16 cellular contexts compared by ENCODE assay signal in genomic region chr11:70628881-70629844, GRCh38.
DNase-seq lines count a peak whose midpoint lies in the region; ATAC-seq and TF ChIP-seq lines count a peak whose summit lies in the region.
"Had no signal": no experiment of that assay in that cellular context is flagged by ENCODE, and none has a peak within 500 bp of the region (broad histone marks: within the 10 kb centered on the region; RNA-seq: fewer than 3 reads in every experiment).

No MANE protein-coding gene starts in this region.

- intact Hi-C loops in breast epithelium (cut with DNase I; ENCODE audit: low total_unique reads) = no loop called here
- intact Hi-C loops in MCF 10A (cut with micrococcal nuclease) = no loop called here
- intact Hi-C loops in mammary epithelial cell (cut with micrococcal nuclease) = no loop called here
- intact Hi-C loops in lower lobe of right lung (cut with DNase I) = no loop called here

- H3K27ac Mint-ChIP-seq in MCF 10A (ENCODE audit: low read depth, unreplicated experiment) = no peak overlapping the region
- H3K27ac Mint-ChIP-seq: T-cell had no signal

- H3K9ac ChIP-seq in mammary epithelial cell (ENCODE audit: insufficient read depth, low read length) = no peak overlapping the region
- H3K9ac ChIP-seq in Karpas-422 (ENCODE audit: low read length) = no peak overlapping the region
- H3K9ac ChIP-seq: parathyroid adenoma had no signal

- H4K20me1 ChIP-seq in mammary epithelial cell (ENCODE audit: insufficient read depth, low read length) = no peaks in the 10 kb centered on the region
- H4K20me1 ChIP-seq in Karpas-422 (ENCODE audit: insufficient read depth, low read depth, low read length) = no peaks in the 10 kb centered on the region

- H3K79me2 ChIP-seq in mammary epithelial cell (ENCODE audit: insufficient read depth, low read length) = no peaks in the 10 kb centered on the region
- H3K79me2 ChIP-seq in Karpas-422 (ENCODE audit: low read length) = no peaks in the 10 kb centered on the region
- H3K79me2 ChIP-seq: parathyroid adenoma had no signal

- dilution Hi-C loops in mammary epithelial cell (cut with HindIII; ENCODE audit: low sequenced_read_pairs) = loop anchor here (10.0 kb wide), 3 partner anchors 84 to 176 kb away; no protein-coding TSS in a partner anchor

- ATAC-seq in lower lobe of right lung (peak; percentile 81 to 88), upper lobe of left lung (ENCODE audit: low FRiP score in 2 of 2) (peak; percentile 59 to 77)
- ATAC-seq: T-cell had no signal

- WGBS in mammary epithelial cell (ENCODE audit: low coverage, missing lambda C conversion rate) = 46% methylated on average over 22 of the region's 30 CpGs
- WGBS in upper lobe of left lung, 2 donors = 31 to 41% methylated on average over 5 to 30 of the region's 30 CpGs

- H3K27ac ChIP-seq in breast epithelium (peak overlapping the region in 1 of 2 donors; percentile 1), mammary epithelial cell (ENCODE audit: insufficient read depth, low read depth, low read length) (no peak overlapping the region), lower lobe of right lung (peak overlapping the region; percentile 56), upper lobe of left lung (peak overlapping the region; percentile 33 to 71 (median 43)), Karpas-422 (ENCODE audit: low read length) (no peak overlapping the region)
- H3K27ac ChIP-seq: ascending aorta, parathyroid adenoma had no signal

- no peaks in the 10 kb centered on the region for H3K9me3 ChIP-seq in breast epithelium
- no peaks in the 10 kb centered on the region for H3K9me3 ChIP-seq in mammary epithelial cell (replicated peaks; ENCODE audit: insufficient read depth, low read length)
- no peaks in the 10 kb centered on the region for H3K9me3 ChIP-seq in lower lobe of right lung
- H3K9me3 ChIP-seq in upper lobe of left lung = no peaks in the 10 kb centered on the region
- no peaks in the 10 kb centered on the region for H3K9me3 ChIP-seq in Karpas-422 (ENCODE audit: low read length)
- H3K9me3 ChIP-seq: ascending aorta, HAP-1 had no signal

- H3K36me3 ChIP-seq in breast epithelium (no peaks in the 10 kb centered on the region), mammary epithelial cell (ENCODE audit: insufficient read depth, low read length) (no peaks in the 10 kb centered on the region), lower lobe of right lung (no peaks in the 10 kb centered on the region), upper lobe of left lung (no peaks in the 10 kb centered on the region), Karpas-422 (ENCODE audit: insufficient read depth, low read length) (no peaks in the 10 kb centered on the region)
- H3K36me3 ChIP-seq: ascending aorta, HAP-1 had no signal

- H3K27me3 ChIP-seq in breast epithelium (no peaks in the 10 kb centered on the region), mammary epithelial cell (ENCODE audit: insufficient read depth, low read length) (no peaks in the 10 kb centered on the region), lower lobe of right lung (ENCODE audit: low read depth) (no peaks in the 10 kb centered on the region), upper lobe of left lung (no peaks in the 10 kb centered on the region), Karpas-422 (ENCODE audit: low read length) (no peaks in the 10 kb centered on the region)
- H3K27me3 ChIP-seq: ascending aorta had no signal

- H3K4me3 Mint-ChIP-seq in MCF 10A (ENCODE audit: unreplicated experiment) = no peak overlapping the region
- H3K4me3 Mint-ChIP-seq: T-cell had no signal

- no TSS peak for BruUV-seq in MCF 10A (replicated peaks; lab: Mats Ljungman, UMichigan)
- no TSS peak for BruUV-seq in mammary epithelial cell (replicated peaks; lab: Mats Ljungman, UMichigan)

- DNase-seq in breast epithelium (ENCODE audit: low spot score in 2 of 2) (peak in 1 of 2 donors; percentile 18), MCF 10A (ENCODE audit: unreplicated experiment) (no peak), mammary epithelial cell (no peak), lower lobe of right lung (peak; percentile 77), upper lobe of left lung (peak; percentile 59 to 64), NCI-H1092 treated with DMSO at 0.1 percent for 48 hours (lab: John Stamatoyannopoulos, UW) (no peak), Karpas-422 (no peak), UCSD-AML1 (lab: John Stamatoyannopoulos, UW; ENCODE audit: unreplicated experiment) (no peak)
- DNase-seq: ACHN, erythroblast, islet precursor cell, NCI-H774, T-cell had no signal

- H3K4me2 ChIP-seq in mammary epithelial cell (ENCODE audit: insufficient read depth, low read depth, low read length) (peak overlapping the region; percentile 36), Karpas-422 (ENCODE audit: low read depth, low read length, poor library complexity, severe bottlenecking) (no peak overlapping the region)

- H2AFZ ChIP-seq in mammary epithelial cell (ENCODE audit: low read depth, low read length) = peak overlapping the region; percentile 67
- H2AFZ ChIP-seq in Karpas-422 (ENCODE audit: low read length) = no peak overlapping the region
- H2AFZ ChIP-seq: parathyroid adenoma had no signal

- no peak for TF ChIP-seq POLR2A in breast epithelium (IDR thresholded peaks at IDR 0.05)
- no peak for TF ChIP-seq POLR2A in upper lobe of left lung (IDR thresholded peaks at IDR 0.05)

- no peaks in the 10 kb centered on the region for H3K36me3 Mint-ChIP-seq in MCF 10A (ENCODE audit: insufficient read depth, unreplicated experiment)
- H3K36me3 Mint-ChIP-seq: T-cell had no signal

- peak overlapping the region in 2 of 3 donors; percentile 27 to 44 for H3K4me3 ChIP-seq in breast epithelium
- peak overlapping the region in 1 of 3 experiments; percentile 23 for H3K4me3 ChIP-seq in mammary epithelial cell (replicated peaks in 1 of 3; ENCODE audit: insufficient read depth in 1 of 3, low read depth in 2 of 3, low read length in 3 of 3)
- no peak overlapping the region for H3K4me3 ChIP-seq in lower lobe of right lung
- H3K4me3 ChIP-seq in upper lobe of left lung = no peak overlapping the region
- H3K4me3 ChIP-seq in Karpas-422 (ENCODE audit: low read length) = no peak overlapping the region
- H3K4me3 ChIP-seq: ascending aorta, HAP-1 had no signal

- TF ChIP-seq EP300 in upper lobe of left lung (IDR thresholded peaks at IDR 0.05) = no peak

- peaks cover 13% of the 10 kb centered on the region for H3K9me3 Mint-ChIP-seq in MCF 10A (ENCODE audit: unreplicated experiment)
- H3K9me3 Mint-ChIP-seq: T-cell had no signal

- H3K4me1 Mint-ChIP-seq in MCF 10A (ENCODE audit: insufficient read depth, unreplicated experiment) = no peaks in the 10 kb centered on the region

- H3K9me2 ChIP-seq in Karpas-422 (replicated peaks; ENCODE audit: insufficient read depth, low read length) = no peaks in the 10 kb centered on the region

- H3K27me3 Mint-ChIP-seq in MCF 10A (ENCODE audit: insufficient read depth, unreplicated experiment) = no peaks in the 10 kb centered on the region

- TF ChIP-seq CTCF in breast epithelium (IDR thresholded peaks at IDR 0.05) (no peak), MCF 10A (IDR thresholded peaks at IDR 0.05; ENCODE audit: unreplicated experiment) (no peak), mammary epithelial cell (conservative IDR thresholded peaks at IDR 0.05 in 1 of 2, IDR thresholded peaks at IDR 0.05 in 1 of 2; ENCODE audit: extremely low read depth in 1 of 2, insufficient read depth in 1 of 2, low read depth in 1 of 2, low read length in 2 of 2) (no peak), lower lobe of right lung (IDR thresholded peaks at IDR 0.05) (no peak), upper lobe of left lung (IDR thresholded peaks at IDR 0.05) (no peak)

- CTCF ChIA-PET in MCF 10A (lab: Yijun Ruan, JAX) (no interaction called here), mammary epithelial cell (lab: Charles Lee; ENCODE audit: low non-redundant PET) (no interaction called here)

- in situ Hi-C loops in mammary epithelial cell (cut with MboI; ENCODE audit: low sequenced_read_pairs in 2 of 2) = no loop called here

- no peaks in the 10 kb centered on the region for H3K4me1 ChIP-seq in breast epithelium
- peaks cover 7% of the 10 kb centered on the region for H3K4me1 ChIP-seq in mammary epithelial cell (ENCODE audit: insufficient read depth, low read length)
- peaks cover 16% of the 10 kb centered on the region for H3K4me1 ChIP-seq in lower lobe of right lung
- H3K4me1 ChIP-seq in upper lobe of left lung = peaks cover 13 to 17% (median 15%) of the 10 kb centered on the region in 4 donors
- no peaks in the 10 kb centered on the region for H3K4me1 ChIP-seq in Karpas-422 (ENCODE audit: low read length)
- H3K4me1 ChIP-seq: ascending aorta, HAP-1, parathyroid adenoma had no signal

- POLR2A ChIA-PET in MCF 10A (lab: Yijun Ruan, JAX) = interaction anchor here (0.6 kb wide), 1 partner anchor 22 kb away, joined by 3 read pairs; no protein-coding TSS in a partner anchor

Comparison
In these comparisons a context has a peak if more than half of its experiments do, and no peak if none do; other contexts are left out.
1. DNase-seq: peak in lower lobe of right lung (single experiment) and upper lobe of left lung (2 of 2); none in MCF 10A (single experiment), mammary epithelial cell (single experiment), NCI-H1092 treated with DMSO at 0.1 percent for 48 hours (single experiment), Karpas-422 (single experiment) and UCSD-AML1 (single experiment).
2. H3K27ac ChIP-seq: peak in lower lobe of right lung (single experiment) and upper lobe of left lung (4 of 4); none in mammary epithelial cell (single experiment) and Karpas-422 (single experiment).
3. H3K4me3 ChIP-seq: peak in breast epithelium (2 of 3); none in lower lobe of right lung (single experiment), upper lobe of left lung (0 of 4) and Karpas-422 (single experiment).